Comparison of ENCODE assay signal across 29 cellular contexts in the genomic region with DNA sequence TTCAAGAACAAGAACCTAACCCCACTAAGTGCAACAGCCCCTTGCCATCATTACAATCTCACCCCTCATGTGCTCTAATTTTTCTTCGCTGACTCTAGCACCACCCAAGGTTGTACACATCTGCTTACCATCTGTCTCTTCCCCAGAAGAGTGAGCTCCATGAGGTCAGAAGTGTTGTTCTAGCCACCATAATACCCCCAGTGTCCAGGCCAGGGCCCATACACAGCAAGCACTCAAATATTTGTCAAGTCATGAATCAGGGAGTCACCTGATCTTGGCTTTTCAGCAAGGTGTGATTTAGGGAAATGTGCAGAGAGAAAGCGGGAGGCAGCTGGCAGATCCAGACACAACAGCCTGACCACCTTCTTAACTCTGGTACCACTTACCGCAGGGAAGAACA.
"Had no signal": no experiment of that assay in that cellular context is flagged by ENCODE, and none has a peak within 500 bp of the region (broad histone marks: within the 10 kb centered on the region; RNA-seq: fewer than 3 reads in every experiment).

No MANE protein-coding gene starts in this region.

- H3K27me3 Mint-ChIP-seq: activated CD8-positive, alpha-beta memory T cell treated with anti-CD3 and anti-CD28 coated beads, Interleukin-2, amount 10 ng/mL, durations not matched to agents 7 days and 5 days; activated naive CD8-positive, alpha-beta T cell; activated T-helper 17 cell treated with anti-CD3 and anti-CD28 coated beads, Interleukin-2, amount 50 U/mL, for 72 hours had no signal

- H3K9me3 Mint-ChIP-seq: activated naive CD4-positive, alpha-beta T cell treated with anti-CD3 and anti-CD28 coated beads for 36 hours; activated T-helper 17 cell treated with anti-CD3 and anti-CD28 coated beads, Interleukin-2, amount 50 U/mL, for 72 hours had no signal

- H3K27ac ChIP-seq: adrenal gland, Peyer's patch, RWPE1, SJSA1 had no signal

- H3K27ac Mint-ChIP-seq: activated CD8-positive, alpha-beta memory T cell treated with anti-CD3 and anti-CD28 coated beads, Interleukin-2, amount 10 ng/mL, durations not matched to agents 7 days and 5 days; activated naive CD4-positive, alpha-beta T cell treated with anti-CD3 and anti-CD28 coated beads for 36 hours; activated naive CD8-positive, alpha-beta T cell had no signal

- H3K9me3 ChIP-seq: adrenal gland, MG63, Peyer's patch, SJSA1 had no signal

- H3K4me3 ChIP-seq: adrenal gland, MG63, Peyer's patch, SJSA1 had no signal

- H3K27me3 ChIP-seq: adrenal gland, MG63, Peyer's patch, SJSA1 had no signal

- DNase-seq: activated CD4-positive, alpha-beta T cell treated with anti-CD3 and anti-CD28 coated beads for 4 hours; activated CD4-positive, alpha-beta T cell treated with anti-CD3 and anti-CD28 coated beads, Interleukin-2, amount 50 U/mL, for 48 hours; activated CD8-positive, alpha-beta memory T cell treated with anti-CD3 and anti-CD28 coated beads, Interleukin-2, amount 10 ng/mL, durations not matched to agents 7 days and 5 days; activated gamma-delta T cell; activated naive CD4-positive, alpha-beta T cell treated with anti-CD3 and anti-CD28 coated beads for 36 hours; adrenal gland; anterior cingulate cortex; caudate nucleus; MG63; MV-4-11; NCI-H1092 treated with DMSO at 0.1 percent for 48 hours; NCI-H1417 treated with DMSO at 0.1 percent for 48 hours; NCI-H1694; NCI-H2029; NCI-H2107; NCI-H345; NCI-H510A; NCI-H526 treated with DMSO at 0.1 percent for 48 hours; NCI-H82; NK-92 treated with Interleukin-12 subunit alpha and Interleukin-12 subunit beta, amount 100 ng/mL, for 24 hours; Peyer's patch; SHP77; SW 1271 had no signal

- H3K4me3 Mint-ChIP-seq: activated CD8-positive, alpha-beta memory T cell treated with anti-CD3 and anti-CD28 coated beads, Interleukin-2, amount 10 ng/mL, durations not matched to agents 7 days and 5 days; activated naive CD4-positive, alpha-beta T cell treated with anti-CD3 and anti-CD28 coated beads for 36 hours; activated naive CD8-positive, alpha-beta T cell; activated T-helper 17 cell treated with anti-CD3 and anti-CD28 coated beads, Interleukin-2, amount 50 U/mL, for 72 hours had no signal

- ATAC-seq: activated CD4-positive, CD25-positive, alpha-beta regulatory T cell treated with anti-CD3 and anti-CD28 coated beads, Interleukin-2, amount 50 U/mL, for 24 hours; activated CD8-positive, alpha-beta memory T cell treated with anti-CD3 and anti-CD28 coated beads, Interleukin-2, amount 10 ng/mL, durations not matched to agents 7 days and 5 days; activated T-helper 17 cell treated with anti-CD3 and anti-CD28 coated beads, Interleukin-2, amount 50 U/mL, for 72 hours; SK-N-SH treated with all-trans-retinoic acid at 6 μM for 48 hours had no signal
